15 cellular contexts compared by ENCODE assay signal in genomic region chr5:76007904-76008303, GRCh38.
DNase-seq lines count a peak whose midpoint lies in the region; ATAC-seq and TF ChIP-seq lines count a peak whose summit lies in the region.
"Had no signal": no experiment of that assay in that cellular context is flagged by ENCODE, and none has a peak within 500 bp of the region (broad histone marks: within the 10 kb centered on the region; RNA-seq: fewer than 3 reads in every experiment).

No MANE protein-coding gene starts in this region.

- POLR2A ChIA-PET in A673 (lab: Charles Lee; ENCODE audit: low non-redundant PET): no interaction called here

- H3K27ac ChIP-seq in A673 (ENCODE audit: low read depth, low read length, poor library complexity, severe bottlenecking): no peak overlapping the region
- H3K27ac ChIP-seq: BLaER1 treated with 17β-estradiol and CSF1 and Interleukin-3, amounts not matched to agents 10 nM and 100 nM; GM23248; HL-60; KMS-11 had no signal

- no TSS peak for BruUV-seq in A673 (replicated peaks; lab: Mats Ljungman, UMichigan)

- H3K36me3 ChIP-seq in A673 (ENCODE audit: insufficient read depth, low read length, poor library complexity, severe bottlenecking): no peaks in the 10 kb centered on the region
- H3K36me3 ChIP-seq: BLaER1 treated with 17β-estradiol and CSF1 and Interleukin-3, amounts not matched to agents 10 nM and 100 nM; HAP-1 had no signal

- no peaks in the 10 kb centered on the region for H3K9me3 ChIP-seq in A673 (ENCODE audit: low read depth, low read length, poor library complexity, severe bottlenecking)
- H3K9me3 ChIP-seq: HAP-1 had no signal

- no peak for TF ChIP-seq CTCF in A673 (conservative IDR thresholded peaks at IDR 0.05; ENCODE audit: low read depth, low read length)
- TF ChIP-seq CTCF in GM10266 (IDR thresholded peaks at IDR 0.05; ENCODE audit: control insufficient read depth, insufficient read depth, low read depth, missing control alignments): no peak
- TF ChIP-seq CTCF in GM20000 (IDR thresholded peaks at IDR 0.05; ENCODE audit: extremely low read depth, missing control alignments): no peak

- peak; percentile 7 for DNase-seq in A673 (ENCODE audit: low spot score)
- DNase-seq in GM10266 (ENCODE audit: extremely low spot score): peak; percentile 11
- peak; percentile 11 for DNase-seq in GM20000 (ENCODE audit: low spot score)
- no peak for DNase-seq in left colon
- DNase-seq in GF-D8 (lab: John Stamatoyannopoulos, UW): no peak
- DNase-seq in NCI-H524 treated with DMSO at 0.1 percent for 48 hours (lab: John Stamatoyannopoulos, UW): no peak
- DNase-seq: 8988T; Calu3; CD8-positive, alpha-beta T cell; GM23248 had no signal

- CTCF ChIA-PET in A673 (lab: Charles Lee): no interaction called here

- peak; percentile 30 for ATAC-seq in left colon
- no peak for ATAC-seq in HG02642 (IDR thresholded peaks at IDR 0.05; ENCODE audit: poor library complexity, unreplicated experiment)
- ATAC-seq: CD8-positive, alpha-beta T cell had no signal

- intact Hi-C loops in A673 (cut with micrococcal nuclease; ENCODE audit: unreplicated experiment) (no loop called here), left colon (cut with DNase I, micrococcal nuclease) (no loop called here)

- peaks cover 16% of the 10 kb centered on the region for H3K27me3 ChIP-seq in A673 (replicated peaks; ENCODE audit: insufficient read depth, low read depth, low read length, poor library complexity)
- H3K27me3 ChIP-seq: BLaER1 treated with 17β-estradiol and CSF1 and Interleukin-3, amounts not matched to agents 10 nM and 100 nM had no signal

- no peaks in the 10 kb centered on the region for H3K4me1 ChIP-seq in A673 (ENCODE audit: insufficient read depth, low read length, poor library complexity, severe bottlenecking)
- H3K4me1 ChIP-seq: BLaER1 treated with 17β-estradiol and CSF1 and Interleukin-3, amounts not matched to agents 10 nM and 100 nM; HAP-1 had no signal

- H3K4me3 ChIP-seq in A673 (ENCODE audit: low read depth, low read length, poor library complexity, severe bottlenecking): no peak overlapping the region
- H3K4me3 ChIP-seq: BLaER1 treated with 17β-estradiol and CSF1 and Interleukin-3, amounts not matched to agents 10 nM and 100 nM; GM23248; HAP-1 had no signal

Comparison
In these comparisons a context has a peak if more than half of its experiments do, and no peak if none do; other contexts are left out.
1. DNase-seq: peak in A673 (single experiment), GM10266 (single experiment) and GM20000 (single experiment); none in left colon (0 of 2), GF-D8 (single experiment) and NCI-H524 treated with DMSO at 0.1 percent for 48 hours (single experiment).